In the genomic region with DNA sequence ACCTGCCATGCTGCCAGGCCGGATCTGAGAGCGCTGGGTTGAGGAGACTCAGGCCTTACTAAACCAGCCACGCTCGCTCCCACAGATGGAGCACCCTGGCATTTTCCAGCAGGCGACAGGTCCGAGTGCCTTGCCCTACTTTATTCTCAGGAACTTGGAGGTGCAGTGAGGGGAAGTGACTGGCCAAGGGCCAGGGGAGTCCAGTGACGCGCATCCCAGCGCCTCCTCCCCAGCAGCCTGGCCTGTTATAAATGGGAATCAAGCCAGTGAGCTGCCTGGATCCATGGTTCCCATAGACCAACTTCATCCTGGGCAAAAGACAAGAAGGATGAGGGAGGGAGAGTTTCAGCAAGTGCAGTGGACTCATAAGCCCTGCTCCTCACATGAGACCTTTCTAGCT, we compare ENCODE assay signal across 19 cellular contexts. TPM values are rescaled to one million over a fixed set of nuclear protein-coding genes. Genes with fewer than 3 reads are reported as not detected.
DNase-seq lines count a peak whose midpoint lies in the region; ATAC-seq and TF ChIP-seq lines count a peak whose summit lies in the region.
"Had no signal": no experiment of that assay in that cellular context is flagged by ENCODE, and none has a peak within 500 bp of the region (broad histone marks: within the 10 kb centered on the region; RNA-seq: fewer than 3 reads in every experiment).

No MANE protein-coding gene starts in this region.

- POLR2A ChIA-PET in activated CD4-positive, alpha-beta memory T cell treated with anti-CD3 and anti-CD28 coated beads for 36 hours (lab: Charles Lee) = interaction anchor here (1.0 kb wide), 1 partner anchor 9 kb away, joined by 4 read pairs; no protein-coding TSS in a partner anchor
- POLR2A ChIA-PET in activated CD4-positive, alpha-beta memory T cell treated with anti-CD3 and anti-CD28 coated beads, Interleukin-2, amount 10 ng/mL, durations not matched to agents 7 days and 5 days (lab: Charles Lee) = interaction anchor here (1.0 to 2.0 kb wide), 2 partner anchors 69 to 82 kb away, joined by 3 to 5 read pairs; no protein-coding TSS in a partner anchor

- TF ChIP-seq CTCF in type B pancreatic cell (conservative IDR thresholded peaks at IDR 0.05) (no peak), endothelial cell (IDR thresholded peaks at IDR 0.05; ENCODE audit: unreplicated experiment) (no peak)

- no peak overlapping the region for H3K4me3 Mint-ChIP-seq in activated CD4-positive, alpha-beta memory T cell treated with anti-CD3 and anti-CD28 coated beads for 36 hours
- H3K4me3 Mint-ChIP-seq in activated CD4-positive, alpha-beta memory T cell treated with anti-CD3 and anti-CD28 coated beads, Interleukin-2, amount 10 ng/mL, durations not matched to agents 7 days and 5 days = no peak overlapping the region
- H3K4me3 Mint-ChIP-seq in stimulated activated memory B cell treated with anti-CD40 and anti-IgM and Interleukin-4, amounts not matched to agents 10 μg/mL and 1 μg/mL and 100 μg/mL, for 72 hours = no peak overlapping the region
- H3K4me3 Mint-ChIP-seq in type B pancreatic cell (no peak overlapping the region), endothelial cell (ENCODE audit: unreplicated experiment) (no peak overlapping the region)

- no peaks in the 10 kb centered on the region for H3K27me3 Mint-ChIP-seq in activated CD4-positive, alpha-beta memory T cell treated with anti-CD3 and anti-CD28 coated beads for 36 hours
- H3K27me3 Mint-ChIP-seq in activated CD4-positive, alpha-beta memory T cell treated with anti-CD3 and anti-CD28 coated beads, Interleukin-2, amount 10 ng/mL, durations not matched to agents 7 days and 5 days = no peaks in the 10 kb centered on the region
- H3K27me3 Mint-ChIP-seq in stimulated activated memory B cell treated with anti-CD40 and anti-IgM and Interleukin-4, amounts not matched to agents 10 μg/mL and 1 μg/mL and 100 μg/mL, for 72 hours = no peaks in the 10 kb centered on the region
- no peaks in the 10 kb centered on the region for H3K27me3 Mint-ChIP-seq in type B pancreatic cell
- peaks cover 13% of the 10 kb centered on the region for H3K27me3 Mint-ChIP-seq in endothelial cell (ENCODE audit: unreplicated experiment)

- no peaks in the 10 kb centered on the region for H3K9me3 Mint-ChIP-seq in activated CD4-positive, alpha-beta memory T cell treated with anti-CD3 and anti-CD28 coated beads for 36 hours
- H3K9me3 Mint-ChIP-seq in activated CD4-positive, alpha-beta memory T cell treated with anti-CD3 and anti-CD28 coated beads, Interleukin-2, amount 10 ng/mL, durations not matched to agents 7 days and 5 days = no peaks in the 10 kb centered on the region
- no peaks in the 10 kb centered on the region for H3K9me3 Mint-ChIP-seq in stimulated activated memory B cell treated with anti-CD40 and anti-IgM and Interleukin-4, amounts not matched to agents 10 μg/mL and 1 μg/mL and 100 μg/mL, for 72 hours
- H3K9me3 Mint-ChIP-seq in type B pancreatic cell (no peaks in the 10 kb centered on the region), endothelial cell (ENCODE audit: unreplicated experiment) (no peaks in the 10 kb centered on the region)

- peak overlapping the region; percentile 99 for H3K27ac Mint-ChIP-seq in activated CD4-positive, alpha-beta memory T cell treated with anti-CD3 and anti-CD28 coated beads for 36 hours
- H3K27ac Mint-ChIP-seq in activated CD4-positive, alpha-beta memory T cell treated with anti-CD3 and anti-CD28 coated beads, Interleukin-2, amount 10 ng/mL, durations not matched to agents 7 days and 5 days = no peak overlapping the region
- peak overlapping the region; percentile 51 for H3K27ac Mint-ChIP-seq in stimulated activated memory B cell treated with anti-CD40 and anti-IgM and Interleukin-4, amounts not matched to agents 10 μg/mL and 1 μg/mL and 100 μg/mL, for 72 hours
- H3K27ac Mint-ChIP-seq in type B pancreatic cell (no peak overlapping the region), endothelial cell (ENCODE audit: unreplicated experiment) (no peak overlapping the region)

- ATAC-seq in stimulated activated memory B cell treated with anti-CD40 and anti-IgM and Interleukin-4, amounts not matched to agents 10 μg/mL and 1 μg/mL and 100 μg/mL, for 72 hours = no peak
- ATAC-seq in HG03342 (IDR thresholded peaks at IDR 0.05; ENCODE audit: unreplicated experiment) = no peak
- ATAC-seq: A549, lower lobe of right lung had no signal

- CTCF ChIA-PET in activated CD4-positive, alpha-beta memory T cell treated with anti-CD3 and anti-CD28 coated beads for 36 hours (lab: Charles Lee) = interaction anchor here (0.6 kb wide), 1 partner anchor 220 kb away, joined by 3 read pairs; no protein-coding TSS in a partner anchor
- CTCF ChIA-PET in activated CD4-positive, alpha-beta memory T cell treated with anti-CD3 and anti-CD28 coated beads, Interleukin-2, amount 10 ng/mL, durations not matched to agents 7 days and 5 days (lab: Charles Lee) = no interaction called here

- peaks cover 29% of the 10 kb centered on the region for H3K36me3 Mint-ChIP-seq in activated CD4-positive, alpha-beta memory T cell treated with anti-CD3 and anti-CD28 coated beads for 36 hours
- peaks cover 73% of the 10 kb centered on the region for H3K36me3 Mint-ChIP-seq in activated CD4-positive, alpha-beta memory T cell treated with anti-CD3 and anti-CD28 coated beads, Interleukin-2, amount 10 ng/mL, durations not matched to agents 7 days and 5 days (ENCODE audit: low read depth)
- peaks cover 66% of the 10 kb centered on the region for H3K36me3 Mint-ChIP-seq in stimulated activated memory B cell treated with anti-CD40 and anti-IgM and Interleukin-4, amounts not matched to agents 10 μg/mL and 1 μg/mL and 100 μg/mL, for 72 hours
- H3K36me3 Mint-ChIP-seq in type B pancreatic cell (peaks cover 12% of the 10 kb centered on the region), endothelial cell (ENCODE audit: low read depth, unreplicated experiment) (peaks cover 36% of the 10 kb centered on the region)

- H3K4me1 Mint-ChIP-seq in activated CD4-positive, alpha-beta memory T cell treated with anti-CD3 and anti-CD28 coated beads for 36 hours (ENCODE audit: low read depth) = peaks cover 29% of the 10 kb centered on the region
- H3K4me1 Mint-ChIP-seq in activated CD4-positive, alpha-beta memory T cell treated with anti-CD3 and anti-CD28 coated beads, Interleukin-2, amount 10 ng/mL, durations not matched to agents 7 days and 5 days = peaks cover 42% of the 10 kb centered on the region
- peaks cover 23% of the 10 kb centered on the region for H3K4me1 Mint-ChIP-seq in stimulated activated memory B cell treated with anti-CD40 and anti-IgM and Interleukin-4, amounts not matched to agents 10 μg/mL and 1 μg/mL and 100 μg/mL, for 72 hours
- H3K4me1 Mint-ChIP-seq in type B pancreatic cell (ENCODE audit: unreplicated experiment) (no peaks in the 10 kb centered on the region), endothelial cell (ENCODE audit: unreplicated experiment) (no peaks in the 10 kb centered on the region)

- no peak for DNase-seq in activated CD4-positive, alpha-beta memory T cell treated with anti-CD3 and anti-CD28 coated beads for 36 hours
- DNase-seq in activated CD4-positive, alpha-beta memory T cell treated with anti-CD3 and anti-CD28 coated beads, Interleukin-2, amount 10 ng/mL, durations not matched to agents 7 days and 5 days = no peak
- peak; percentile 79 for DNase-seq in cerebellar cortex (ENCODE audit: low spot score)
- DNase-seq in iris pigment epithelial cell (ENCODE audit: low read depth) = peak; percentile 21
- no peak for DNase-seq in type B pancreatic cell (ENCODE audit: extremely low spot score, unreplicated experiment)
- DNase-seq in endothelial cell (ENCODE audit: low spot score) = no peak
- DNase-seq: activated CD4-positive, alpha-beta T cell treated with anti-CD3 and anti-CD28 coated beads, Interleukin-2, amount 50 U/mL, for 48 hours; activated gamma-delta T cell treated with Interleukin-2 at 50 U/mL for 16 hours; effector CD4-positive, alpha-beta T cell; lower lobe of right lung; NCI-H1436; SJCRH30; stimulated activated CD4-positive, alpha-beta T cell treated with anti-CD3 and anti-CD28 coated beads, Interleukin-2, amount 100 ng/mL, for 48 hours; stimulated activated CD8-positive, alpha-beta memory T cell treated with anti-CD3 and anti-CD28 coated beads, Interleukin-4, amount 100 ng/mL, for 48 hours; upper lobe of left lung had no signal

- intact Hi-C loops in activated CD4-positive, alpha-beta memory T cell treated with anti-CD3 and anti-CD28 coated beads for 36 hours (cut with micrococcal nuclease) = no loop called here

RNA-seq across cellular contexts. Expression of gene TMED1, which starts 35.5 kb away (rescaled TPM):
- total RNA-seq in activated CD4-positive, alpha-beta memory T cell treated with anti-CD3 and anti-CD28 coated beads for 36 hours = 10 to 100 TPM; 18.8 to 19.1 TPM
- total RNA-seq in activated CD4-positive, alpha-beta memory T cell treated with anti-CD3 and anti-CD28 coated beads, Interleukin-2, amount 10 ng/mL, durations not matched to agents 7 days and 5 days = 10 to 100 TPM; 15.7 to 17.3 TPM
- total RNA-seq in type B pancreatic cell (ENCODE audit: low replicate concordance) = 23.0 and 30.9 TPM in 2 replicates
- total RNA-seq in endothelial cell (ENCODE audit: unreplicated experiment) = 22.1 TPM

RNA-seq across cellular contexts. Expression of gene C19orf38, which starts 47.7 kb away (rescaled TPM):
- 1 to 10 TPM; 1.4 to 1.7 TPM for total RNA-seq in activated CD4-positive, alpha-beta memory T cell treated with anti-CD3 and anti-CD28 coated beads for 36 hours
- total RNA-seq in activated CD4-positive, alpha-beta memory T cell treated with anti-CD3 and anti-CD28 coated beads, Interleukin-2, amount 10 ng/mL, durations not matched to agents 7 days and 5 days = 1 to 10 TPM; 1.1 to 1.8 TPM
- total RNA-seq in type B pancreatic cell (ENCODE audit: low replicate concordance) (0.45 and 1.1 TPM in 2 replicates), endothelial cell (ENCODE audit: unreplicated experiment) (not detected)
- total RNA-seq: LHCN-M2, SJCRH30 had no signal

Comparison
In these comparisons a context has a peak if more than half of its experiments do, and no peak if none do; other contexts are left out.
1. H3K27ac Mint-ChIP-seq: peak in activated CD4-positive, alpha-beta memory T cell treated with anti-CD3 and anti-CD28 coated beads for 36 hours (single experiment) and stimulated activated memory B cell treated with anti-CD40 and anti-IgM and Interleukin-4, amounts not matched to agents 10 μg/mL and 1 μg/mL and 100 μg/mL, for 72 hours (single experiment); none in activated CD4-positive, alpha-beta memory T cell treated with anti-CD3 and anti-CD28 coated beads, Interleukin-2, amount 10 ng/mL, durations not matched to agents 7 days and 5 days (single experiment), type B pancreatic cell (single experiment) and endothelial cell (single experiment).
2. DNase-seq: peak in cerebellar cortex (single experiment) and iris pigment epithelial cell (single experiment); none in activated CD4-positive, alpha-beta memory T cell treated with anti-CD3 and anti-CD28 coated beads for 36 hours (single experiment), activated CD4-positive, alpha-beta memory T cell treated with anti-CD3 and anti-CD28 coated beads, Interleukin-2, amount 10 ng/mL, durations not matched to agents 7 days and 5 days (single experiment), type B pancreatic cell (single experiment) and endothelial cell (single experiment).